8 cellular contexts compared by ENCODE assay signal in genomic region chr20:47356526-47357295, GRCh38. TPM values are rescaled to one million over a fixed set of nuclear protein-coding genes. Genes with fewer than 3 reads are reported as not detected.
DNase-seq lines count a peak whose midpoint lies in the region; ATAC-seq and TF ChIP-seq lines count a peak whose summit lies in the region.

Gene ZMYND8, minus strand, starts transcription at chr20:47356699. Its CDS starts 29 bp downstream, at chr20:47356670.

- H3K9me3 Mint-ChIP-seq in activated CD4-positive, alpha-beta T cell treated with anti-CD3 and anti-CD28 coated beads, Interleukin-2, amount 10 ng/mL, durations not matched to agents 24 days and 14 days, result no peaks in the 10 kb centered on the region

- H3K4me3 Mint-ChIP-seq in activated CD4-positive, alpha-beta T cell treated with anti-CD3 and anti-CD28 coated beads, Interleukin-2, amount 10 ng/mL, durations not matched to agents 24 days and 14 days, result peak within 1 kb of the TSS; percentile 91

- DNase-seq in AG04449 (ENCODE audit: low read depth, low spot score) (no peak), NCI-H748 treated with DMSO at 0.1 percent for 48 hours (lab: John Stamatoyannopoulos, UW) (peak; percentile 83), choroid plexus epithelial cell (ENCODE audit: low read depth) (peak; percentile 94), left colon (peak; percentile 87 to 89)
- DNase-seq in activated CD4-positive, alpha-beta T cell treated with anti-CD3 and anti-CD28 coated beads, Interleukin-2, amount 10 ng/mL, durations not matched to agents 24 days and 14 days, result peak; percentile 99
- peak; percentile 82 to 97 for DNase-seq in stimulated activated CD4-positive, alpha-beta T cell treated with anti-CD3 and anti-CD28 coated beads, Interleukin-1b, Interleukin-23, amount 100 ng/mL, for 4 hours (ENCODE audit: low read depth in 2 of 2)

- CTCF ChIA-PET in AG04449 (lab: Yijun Ruan, JAX), result interaction anchor here (1.3 to 10.7 kb wide), 5 partner anchors 10 to 264 kb away, joined by 4 to 112 read pairs (median 7); no protein-coding TSS in a partner anchor

- intact Hi-C loops in activated CD4-positive, alpha-beta T cell treated with anti-CD3 and anti-CD28 coated beads, Interleukin-2, amount 10 ng/mL, durations not matched to agents 24 days and 14 days (cut with micrococcal nuclease), result loop anchor here (1.0 to 5.0 kb wide), 4 partner anchors 39 to 669 kb away; partner anchors contain the start of genes NCOA3 and TP53RK
- intact Hi-C loops in left colon (cut with DNase I, micrococcal nuclease), result no loop called here

- peak within 1 kb of the TSS; percentile 99 for H3K27ac Mint-ChIP-seq in activated CD4-positive, alpha-beta T cell treated with anti-CD3 and anti-CD28 coated beads, Interleukin-2, amount 10 ng/mL, durations not matched to agents 24 days and 14 days

- in situ Hi-C loops in GM18951 (cut with MboI; ENCODE audit: low sequenced_read_pairs, unreplicated experiment), result no loop called here

- peak; percentile 49 for ATAC-seq in HG03521 (IDR thresholded peaks at IDR 0.05; ENCODE audit: unreplicated experiment)
- peak; percentile 50 for ATAC-seq in left colon

- H3K27me3 Mint-ChIP-seq in activated CD4-positive, alpha-beta T cell treated with anti-CD3 and anti-CD28 coated beads, Interleukin-2, amount 10 ng/mL, durations not matched to agents 24 days and 14 days, result no peaks in the 10 kb centered on the region

- POLR2A ChIA-PET in AG04449 (lab: Yijun Ruan, JAX), result interaction anchor here (1.3 to 5.9 kb wide), 6 partner anchors 23 to 82 kb away, joined by 4 to 66 read pairs (median 11); no protein-coding TSS in a partner anchor

- TF ChIP-seq CTCF in AG04449 (IDR thresholded peaks at IDR 0.05; ENCODE audit: insufficient read depth, low read length, missing control alignments), result no peak
- TF ChIP-seq CTCF in choroid plexus epithelial cell (conservative IDR thresholded peaks at IDR 0.05; ENCODE audit: low read depth, low read length), result no peak

- peak within 1 kb of the TSS; percentile 52 for H3K4me3 ChIP-seq in AG04449 (ENCODE audit: low read depth, low read length)
- peak within 1 kb of the TSS; percentile 55 for H3K4me3 ChIP-seq in choroid plexus epithelial cell (ENCODE audit: low read depth, low read length)

- H3K4me1 Mint-ChIP-seq in activated CD4-positive, alpha-beta T cell treated with anti-CD3 and anti-CD28 coated beads, Interleukin-2, amount 10 ng/mL, durations not matched to agents 24 days and 14 days, result peaks cover 30% of the 10 kb centered on the region

- peak; percentile 52 for TF ChIP-seq POLR2A in GM18951 (IDR thresholded peaks at IDR 0.05; ENCODE audit: extremely low read depth, insufficient read depth, insufficient read length)

- H3K36me3 Mint-ChIP-seq in activated CD4-positive, alpha-beta T cell treated with anti-CD3 and anti-CD28 coated beads, Interleukin-2, amount 10 ng/mL, durations not matched to agents 24 days and 14 days (ENCODE audit: low read depth), result peaks cover 26% of the 10 kb centered on the region

RNA-seq across cellular contexts. Expression of gene ZMYND8, which starts in this region (rescaled TPM):
- total RNA-seq in activated CD4-positive, alpha-beta T cell treated with anti-CD3 and anti-CD28 coated beads, Interleukin-2, amount 10 ng/mL, durations not matched to agents 24 days and 14 days, result 38.1 and 40.0 TPM in 2 replicates
- total RNA-seq in left colon, result 10 to 100 TPM; 42.8 to 48.4 TPM
